ENCODE assay signal across 1 cellular context in the genomic region with DNA sequence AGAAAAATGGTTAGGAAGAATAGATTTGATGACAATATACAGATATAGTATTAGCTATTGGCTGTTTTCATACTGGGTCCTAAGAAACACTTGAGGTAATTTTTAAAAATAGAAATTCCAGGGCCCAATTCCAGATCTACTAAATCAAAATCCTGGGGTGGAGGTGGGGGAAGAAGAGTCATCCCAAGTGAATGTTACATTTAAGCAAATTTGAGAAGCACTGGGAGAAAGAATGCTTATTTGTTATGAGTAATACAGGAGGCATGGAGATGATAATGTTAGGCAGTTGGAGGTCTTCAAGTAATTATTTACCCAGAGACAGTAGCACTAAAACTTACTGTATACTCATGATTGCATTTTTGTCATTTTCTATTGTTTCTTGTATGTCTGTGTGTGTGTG.
TF ChIP-seq lines count a peak whose summit lies in the region.

No MANE protein-coding gene starts in this region.

TF ChIP-seq in SK-N-SH, 30 proteins besides CTCF, POLR2A, EP300 and RAD21 (continued from another document):
- TF ChIP-seq PBX3 (IDR thresholded peaks at IDR 0.05) (peak; percentile 96), MXI1 (IDR thresholded peaks at IDR 0.05; ENCODE audit: low read depth, low read length) (no peak), TAF1 (IDR thresholded peaks at IDR 0.05; ENCODE audit: borderline replicate concordance, low read depth, low read length) (0 out of 2 replicates have a peak, but pooled peaks have one; percentile 19), SIN3A (IDR thresholded peaks at IDR 0.05; ENCODE audit: borderline replicate concordance, low read depth, low read length) (no peak), TCF12 (IDR thresholded peaks at IDR 0.05) (peak; percentile 96), SMC3 (IDR thresholded peaks at IDR 0.05; ENCODE audit: low read depth, low read length) (no peak), MEF2A (IDR thresholded peaks at IDR 0.05; ENCODE audit: borderline replicate concordance, low read depth) (peak; percentile 100), GABPA (IDR thresholded peaks at IDR 0.05; ENCODE audit: low read depth) (0 out of 2 replicates have a peak, but pooled peaks have one; percentile 13), EZH2phosphoT487 (IDR thresholded peaks at IDR 0.05; ENCODE audit: borderline replicate concordance, low read depth) (no peak), TEAD4 (IDR thresholded peaks at IDR 0.05; ENCODE audit: borderline replicate concordance, insufficient read depth) (peak; percentile 97)
- TF ChIP-seq, protein P1, sequence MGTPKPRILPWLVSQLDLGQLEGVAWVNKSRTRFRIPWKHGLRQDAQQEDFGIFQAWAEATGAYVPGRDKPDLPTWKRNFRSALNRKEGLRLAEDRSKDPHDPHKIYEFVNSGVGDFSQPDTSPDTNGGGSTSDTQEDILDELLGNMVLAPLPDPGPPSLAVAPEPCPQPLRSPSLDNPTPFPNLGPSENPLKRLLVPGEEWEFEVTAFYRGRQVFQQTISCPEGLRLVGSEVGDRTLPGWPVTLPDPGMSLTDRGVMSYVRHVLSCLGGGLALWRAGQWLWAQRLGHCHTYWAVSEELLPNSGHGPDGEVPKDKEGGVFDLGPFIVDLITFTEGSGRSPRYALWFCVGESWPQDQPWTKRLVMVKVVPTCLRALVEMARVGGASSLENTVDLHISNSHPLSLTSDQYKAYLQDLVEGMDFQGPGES (IDR thresholded peaks at IDR 0.05; ENCODE audit: low read depth, low read length) = no peak
- TF ChIP-seq, protein P2, sequence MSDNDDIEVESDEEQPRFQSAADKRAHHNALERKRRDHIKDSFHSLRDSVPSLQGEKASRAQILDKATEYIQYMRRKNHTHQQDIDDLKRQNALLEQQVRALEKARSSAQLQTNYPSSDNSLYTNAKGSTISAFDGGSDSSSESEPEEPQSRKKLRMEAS (IDR thresholded peaks at IDR 0.05; ENCODE audit: low read depth) = peak; percentile 72
